24 cellular contexts compared by ENCODE assay signal in the genomic region with DNA sequence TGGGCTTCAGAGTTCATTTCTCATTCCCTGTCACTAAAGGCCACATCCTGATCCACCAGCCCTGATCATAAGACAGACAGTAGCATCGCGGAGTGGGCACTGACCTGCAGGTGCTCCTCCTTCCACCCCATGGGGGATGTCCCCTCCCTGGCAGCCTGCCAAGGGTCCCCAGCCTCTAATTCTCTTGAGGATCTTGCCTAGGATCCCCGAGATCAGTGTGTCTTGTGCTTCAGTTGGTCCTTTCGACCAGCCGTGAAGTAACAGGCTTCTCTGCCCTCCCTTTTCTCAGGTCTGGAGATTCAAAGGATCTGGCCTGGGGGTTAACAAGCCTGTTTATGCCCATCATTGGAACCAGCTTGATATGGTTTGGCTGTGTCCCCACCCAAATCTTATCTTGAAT.
DNase-seq lines count a peak whose midpoint lies in the region; ATAC-seq, FAIRE-seq and TF ChIP-seq lines count a peak whose summit lies in the region.
"Had no signal": no experiment of that assay in that cellular context is flagged by ENCODE, and none has a peak within 500 bp of the region (broad histone marks: within the 10 kb centered on the region; RNA-seq: fewer than 3 reads in every experiment).

No MANE protein-coding gene starts in this region.

- H3K4me1 ChIP-seq in heart left ventricle (peaks cover 0 to 48% (median 9%) of the 10 kb centered on the region in 12 donors), right cardiac atrium (ENCODE audit: control insufficient read depth, insufficient read depth, low read length) (no peaks in the 10 kb centered on the region), endodermal cell (ENCODE audit: control insufficient read depth, insufficient read depth, low read length) (peaks cover 9% of the 10 kb centered on the region), skeletal muscle tissue (ENCODE audit: control insufficient read depth in 3 of 3, insufficient read depth in 3 of 3, low read length in 3 of 3) (peaks cover 31 to 63% (median 41%) of the 10 kb centered on the region in 3 donors)
- H3K4me1 ChIP-seq: HAP-1 had no signal

- WGBS in heart left ventricle, 4 donors = 93 to 100% (median 97%) methylated on average over 2 to 5 of the region's 5 CpGs
- 96% methylated on average over 5 of the region's 5 CpGs for WGBS in right cardiac atrium
- WGBS in endodermal cell (ENCODE audit: insufficient coverage in 1 of 2, insufficient read length in 1 of 2), 2 experiments = 79 to 93% methylated on average over 3 to 5 of the region's 5 CpGs

- H3K4me1 Mint-ChIP-seq in endodermal cell = peaks cover 19% of the 10 kb centered on the region
- peaks cover 15% of the 10 kb centered on the region for H3K4me1 Mint-ChIP-seq in progenitor cell of endocrine pancreas (ENCODE audit: low read depth)
- H3K4me1 Mint-ChIP-seq: GM23338 had no signal

- no peaks in the 10 kb centered on the region for H3K27me3 ChIP-seq in heart left ventricle
- H3K27me3 ChIP-seq in right cardiac atrium (ENCODE audit: control insufficient read depth, insufficient read depth) = no peaks in the 10 kb centered on the region
- H3K27me3 ChIP-seq in endodermal cell (ENCODE audit: control insufficient read depth, insufficient read depth, low read length, poor library complexity, severe bottlenecking) = no peaks in the 10 kb centered on the region
- no peaks in the 10 kb centered on the region for H3K27me3 ChIP-seq in skeletal muscle tissue (ENCODE audit: control insufficient read depth in 3 of 3, insufficient read depth in 3 of 3, low read length in 3 of 3)
- H3K27me3 ChIP-seq: SJSA1 had no signal

- peak; percentile 81 for FAIRE-seq in D721Med (lab: Jason Lieb, UNC)
- FAIRE-seq: K562 had no signal

- H3K27ac ChIP-seq in heart left ventricle = peak overlapping the region in 8 of 12 donors; percentile 40 to 99 (median 86)
- no peak overlapping the region for H3K27ac ChIP-seq in right cardiac atrium (ENCODE audit: low read length)
- H3K27ac ChIP-seq in endodermal cell (ENCODE audit: low read depth, low read length) = no peak overlapping the region
- peak overlapping the region; percentile 80 for H3K27ac ChIP-seq in skeletal muscle tissue (ENCODE audit: low read depth, low read length)
- H3K27ac ChIP-seq: PC-9, SJSA1 had no signal

- no peak for TF ChIP-seq POLR2A in heart left ventricle (IDR thresholded peaks at IDR 0.05)

- no peaks in the 10 kb centered on the region for H3K27me3 Mint-ChIP-seq in endodermal cell (ENCODE audit: insufficient read depth)
- peaks cover 22% of the 10 kb centered on the region for H3K27me3 Mint-ChIP-seq in progenitor cell of endocrine pancreas
- H3K27me3 Mint-ChIP-seq: CD4-positive, CD25-positive, alpha-beta regulatory T cell had no signal

- no peaks in the 10 kb centered on the region for H3K36me3 Mint-ChIP-seq in endodermal cell (ENCODE audit: low read depth)
- no peaks in the 10 kb centered on the region for H3K36me3 Mint-ChIP-seq in progenitor cell of endocrine pancreas (ENCODE audit: insufficient read depth)
- H3K36me3 Mint-ChIP-seq: CD4-positive, CD25-positive, alpha-beta regulatory T cell had no signal

- H3K4me3 ChIP-seq in heart left ventricle = no peak overlapping the region
- H3K4me3 ChIP-seq in right cardiac atrium (ENCODE audit: low read length) = no peak overlapping the region
- H3K4me3 ChIP-seq in endodermal cell (ENCODE audit: low read length) = peak overlapping the region; percentile 51
- H3K4me3 ChIP-seq in skeletal muscle tissue (ENCODE audit: low read length in 3 of 3) = no peak overlapping the region
- H3K4me3 ChIP-seq: GM23338, HAP-1, K562, PC-9, SJSA1 had no signal

- H3K9me3 Mint-ChIP-seq in endodermal cell = no peaks in the 10 kb centered on the region
- H3K9me3 Mint-ChIP-seq in progenitor cell of endocrine pancreas (ENCODE audit: low read depth) = peaks cover under 1% of the 10 kb centered on the region
- H3K9me3 Mint-ChIP-seq: GM23338 had no signal

- H3K4me3 Mint-ChIP-seq in endodermal cell (no peak overlapping the region), progenitor cell of endocrine pancreas (ENCODE audit: low read depth) (no peak overlapping the region)
- H3K4me3 Mint-ChIP-seq: CD4-positive, CD25-positive, alpha-beta regulatory T cell; GM23338 had no signal

- no peak for TF ChIP-seq CTCF in heart left ventricle (IDR thresholded peaks at IDR 0.05)
- TF ChIP-seq CTCF in D721Med (IDR thresholded peaks at IDR 0.05; ENCODE audit: insufficient read depth, missing control alignments) = no peak
- no peak for TF ChIP-seq CTCF in endodermal cell (conservative IDR thresholded peaks at IDR 0.05)
- no peak for TF ChIP-seq CTCF in progenitor cell of endocrine pancreas (IDR thresholded peaks at IDR 0.05; ENCODE audit: unreplicated experiment)

- DNase-seq in heart left ventricle (no peak), right cardiac atrium (no peak), D721Med (ENCODE audit: insufficient read length, low spot score) (no peak), endodermal cell (no peak), progenitor cell of endocrine pancreas (ENCODE audit: low spot score, unreplicated experiment) (no peak), NCI-H510A (lab: John Stamatoyannopoulos, UW) (no peak)
- DNase-seq: CD4-positive, CD25-positive, alpha-beta regulatory T cell; DMS53; Kasumi-1; MV-4-11; NCI-H1105; NCI-H1436 treated with DMSO at 0.1 percent for 48 hours; NCI-H1930; NCI-H2107; NCI-H446; NCI-H526 treated with DMSO at 0.1 percent for 48 hours; PC-9 had no signal

- H3K27ac Mint-ChIP-seq in endodermal cell (no peak overlapping the region), progenitor cell of endocrine pancreas (no peak overlapping the region)
- H3K27ac Mint-ChIP-seq: CD4-positive, CD25-positive, alpha-beta regulatory T cell; GM23338 had no signal

- no peaks in the 10 kb centered on the region for H3K36me3 ChIP-seq in heart left ventricle
- no peaks in the 10 kb centered on the region for H3K36me3 ChIP-seq in endodermal cell (ENCODE audit: control insufficient read depth, insufficient read depth, low read length)
- H3K36me3 ChIP-seq in skeletal muscle tissue (ENCODE audit: control insufficient read depth in 3 of 3, insufficient read depth in 3 of 3, low read length in 3 of 3) = no peaks in the 10 kb centered on the region
- H3K36me3 ChIP-seq: HAP-1 had no signal

- no peak for ATAC-seq in heart left ventricle
- no peak for ATAC-seq in right cardiac atrium
- no peak for ATAC-seq in GM19467 (IDR thresholded peaks at IDR 0.05; ENCODE audit: unreplicated experiment)
- ATAC-seq: GM23338, K562, Right ventricle myocardium inferior had no signal

- intact Hi-C loops in heart left ventricle (cut with DNase I) (no loop called here), right cardiac atrium (cut with DNase I) (no loop called here)

- no peak overlapping the region for H3K9ac ChIP-seq in endodermal cell (ENCODE audit: extremely low read depth, low read length, poor library complexity, severe bottlenecking)
- H3K9ac ChIP-seq in skeletal muscle tissue (ENCODE audit: low read depth in 1 of 3, low read length in 3 of 3) = no peak overlapping the region

- H3K9me3 ChIP-seq in heart left ventricle (no peaks in the 10 kb centered on the region), right cardiac atrium (ENCODE audit: control insufficient read depth, low read length) (no peaks in the 10 kb centered on the region), endodermal cell (ENCODE audit: control insufficient read depth, low read length) (peaks cover 6% of the 10 kb centered on the region), skeletal muscle tissue (ENCODE audit: control insufficient read depth in 3 of 3, low read length in 3 of 3) (no peaks in the 10 kb centered on the region)
- H3K9me3 ChIP-seq: SJSA1 had no signal

Comparison
In these comparisons a context has a peak if more than half of its experiments do, and no peak if none do; other contexts are left out.
1. H3K27ac ChIP-seq: peak in heart left ventricle (8 of 12) and skeletal muscle tissue (single experiment); none in right cardiac atrium (single experiment) and endodermal cell (single experiment).